In the genomic region with DNA sequence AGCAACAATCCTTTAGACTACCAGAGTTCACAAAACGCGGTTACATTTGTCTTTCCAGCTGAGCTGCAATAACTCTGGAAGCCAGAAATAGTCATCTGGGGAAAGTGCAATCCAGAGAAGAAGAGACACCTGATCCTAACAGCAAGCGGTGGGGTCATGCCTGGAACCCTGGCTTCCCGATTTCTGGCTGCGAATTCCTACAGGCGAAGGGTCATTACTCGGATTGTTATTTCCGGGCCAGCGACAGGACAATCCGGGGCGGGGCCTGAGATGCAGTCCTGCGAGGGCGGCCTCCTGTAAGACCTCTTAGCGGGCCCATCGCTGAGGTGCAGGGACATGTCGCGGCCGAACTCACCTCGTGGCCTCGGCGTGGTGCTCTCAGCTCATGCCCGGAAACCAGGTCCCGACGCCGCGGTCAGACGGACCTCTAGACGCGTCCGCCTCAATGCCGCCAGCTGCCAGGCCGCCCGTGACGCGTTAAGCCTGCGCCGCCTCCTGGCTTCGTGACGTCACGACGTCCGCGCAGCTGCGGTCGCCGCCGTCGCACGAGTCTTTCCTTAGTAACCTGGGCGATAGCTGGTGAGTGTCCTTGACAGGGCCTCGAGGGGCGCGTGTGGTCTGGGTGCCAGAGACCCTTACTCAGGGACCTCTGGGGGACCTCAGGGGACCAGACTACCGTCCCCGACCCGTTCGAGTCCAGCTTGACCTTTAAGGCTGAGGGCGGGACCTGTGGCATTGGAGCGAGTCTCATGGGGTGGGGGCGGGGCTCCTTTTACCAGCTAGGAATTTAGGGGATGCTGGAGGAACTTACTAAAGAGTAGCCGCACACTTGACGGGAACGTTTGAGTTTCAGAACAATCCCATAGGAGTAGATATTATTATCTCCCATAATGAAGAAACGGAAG, we compare ENCODE assay signal across 8 cellular contexts. TPM values are rescaled to one million over a fixed set of nuclear protein-coding genes. Genes with fewer than 3 reads are reported as not detected.
DNase-seq lines count a peak whose midpoint lies in the region; ATAC-seq lines count a peak whose summit lies in the region.

A gene with protein sequence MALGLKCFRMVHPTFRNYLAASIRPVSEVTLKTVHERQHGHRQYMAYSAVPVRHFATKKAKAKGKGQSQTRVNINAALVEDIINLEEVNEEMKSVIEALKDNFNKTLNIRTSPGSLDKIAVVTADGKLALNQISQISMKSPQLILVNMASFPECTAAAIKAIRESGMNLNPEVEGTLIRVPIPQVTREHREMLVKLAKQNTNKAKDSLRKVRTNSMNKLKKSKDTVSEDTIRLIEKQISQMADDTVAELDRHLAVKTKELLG (plus strand): TSS at position 523 of the 905 bp plus-strand sequence. CDS start 6,010 bp downstream, outside the sequence.
Gene RBM18 (minus strand): TSS at position 481 of the 905 bp plus-strand sequence. CDS start 3,348 bp downstream, outside the sequence.

- H3K9me3 Mint-ChIP-seq in activated CD8-positive, alpha-beta memory T cell treated with anti-CD3 and anti-CD28 coated beads, Interleukin-2, amount 10 ng/mL, durations not matched to agents 7 days and 5 days (ENCODE audit: low read depth) = no peaks in the 10 kb centered on the region

- H2BK120ac ChIP-seq in mesendoderm (ENCODE audit: low read depth, low read length) = no peak within 1 kb of the TSS

- H3K79me1 ChIP-seq in mesendoderm (ENCODE audit: low read length) = peaks cover 14% of the 10 kb centered on the region

- H3K9ac ChIP-seq in endocrine pancreas (ENCODE audit: control insufficient read depth, insufficient read depth, low read length) (peak within 1 kb of the TSS; percentile 66), mesendoderm (ENCODE audit: low read length) (peak within 1 kb of the TSS; percentile 82)

- peak within 1 kb of the TSS; percentile 100 for H3K27ac Mint-ChIP-seq in activated CD8-positive, alpha-beta memory T cell treated with anti-CD3 and anti-CD28 coated beads, Interleukin-2, amount 10 ng/mL, durations not matched to agents 7 days and 5 days

- peaks cover 13% of the 10 kb centered on the region for H3K36me3 Mint-ChIP-seq in activated CD8-positive, alpha-beta memory T cell treated with anti-CD3 and anti-CD28 coated beads, Interleukin-2, amount 10 ng/mL, durations not matched to agents 7 days and 5 days

- peak within 1 kb of the TSS; percentile 72 for H2BK5ac ChIP-seq in mesendoderm (ENCODE audit: low read length)

- CTCF ChIA-PET in activated CD8-positive, alpha-beta memory T cell treated with anti-CD3 and anti-CD28 coated beads, Interleukin-2, amount 10 ng/mL, durations not matched to agents 7 days and 5 days (lab: Charles Lee) = interaction anchor here (1.1 to 3.4 kb wide), 8 partner anchors 18 to 570 kb away, joined by 3 to 17 read pairs (median 5); partner anchors contain the start of genes MORN5 and NDUFA8

- H3K4ac ChIP-seq in mesendoderm (ENCODE audit: low read depth, low read length) = no peak within 1 kb of the TSS

- H3K4me1 ChIP-seq in endocrine pancreas (ENCODE audit: control insufficient read depth, insufficient read depth, low read length) (peaks cover 12% of the 10 kb centered on the region), mesendoderm (ENCODE audit: control insufficient read depth, low read depth, low read length) (peaks cover 4% of the 10 kb centered on the region)

- peak within 1 kb of the TSS; percentile 88 for H3K4me2 ChIP-seq in mesendoderm (ENCODE audit: low read length)

- H4K8ac ChIP-seq in mesendoderm (ENCODE audit: low read depth, low read length) = peak within 1 kb of the TSS; percentile 57

- H3K23ac ChIP-seq in mesendoderm (ENCODE audit: low read length) = no peak within 1 kb of the TSS

- H3K4me3 Mint-ChIP-seq in activated CD8-positive, alpha-beta memory T cell treated with anti-CD3 and anti-CD28 coated beads, Interleukin-2, amount 10 ng/mL, durations not matched to agents 7 days and 5 days = peak within 1 kb of the TSS; percentile 98

- H3K79me2 ChIP-seq in mesendoderm (ENCODE audit: control insufficient read depth, insufficient read depth, low read length) = peaks cover 14% of the 10 kb centered on the region

- H3K18ac ChIP-seq in mesendoderm (ENCODE audit: low read length) = no peak within 1 kb of the TSS

- H3K27ac ChIP-seq in mesendoderm (ENCODE audit: low read depth, low read length) = peak within 1 kb of the TSS; percentile 72

- WGBS in mesendoderm (ENCODE audit: extremely low coverage, insufficient coverage, low lambda C conversion rate) = no CpG with 5 or more reads among the region's 64 CpGs

- no peak within 1 kb of the TSS for H2AK5ac ChIP-seq in mesendoderm (ENCODE audit: low read length)

- peak within 1 kb of the TSS; percentile 99 for H3K4me3 ChIP-seq in endocrine pancreas (ENCODE audit: control insufficient read depth, insufficient read depth, low read length)
- peak within 1 kb of the TSS; percentile 93 for H3K4me3 ChIP-seq in mesendoderm (ENCODE audit: low read length)

- H3K4me1 Mint-ChIP-seq in activated CD8-positive, alpha-beta memory T cell treated with anti-CD3 and anti-CD28 coated beads, Interleukin-2, amount 10 ng/mL, durations not matched to agents 7 days and 5 days = peaks cover 47% of the 10 kb centered on the region

- no peak within 1 kb of the TSS for H2BK15ac ChIP-seq in mesendoderm (replicated peaks; ENCODE audit: low read depth)

- H3K27me3 Mint-ChIP-seq in activated CD8-positive, alpha-beta memory T cell treated with anti-CD3 and anti-CD28 coated beads, Interleukin-2, amount 10 ng/mL, durations not matched to agents 7 days and 5 days = no peaks in the 10 kb centered on the region

- H3K9me3 ChIP-seq in endocrine pancreas (ENCODE audit: control insufficient read depth, low read length) = no peaks in the 10 kb centered on the region

- DNase-seq in COLO668 (lab: John Stamatoyannopoulos, UW; ENCODE audit: unreplicated experiment) (peak; percentile 94), HS-27A (ENCODE audit: low read depth) (peak; percentile 63), NOMO-1 treated with DMSO at 0.1 percent for 48 hours (lab: John Stamatoyannopoulos, UW; ENCODE audit: unreplicated experiment) (peak; percentile 81), mesendoderm (peak; percentile 95)
- peak; percentile 94 for DNase-seq in activated CD8-positive, alpha-beta memory T cell treated with anti-CD3 and anti-CD28 coated beads, Interleukin-2, amount 10 ng/mL, durations not matched to agents 7 days and 5 days
- DNase-seq in stimulated activated CD8-positive, alpha-beta memory T cell treated with anti-CD3 and anti-CD28 coated beads, Interleukin-12 subunit alpha, Interleukin-12 subunit beta, amount 100 ng/mL, for 4 hours (ENCODE audit: low read depth) = peak; percentile 85

- H3K56ac ChIP-seq in mesendoderm (ENCODE audit: low read length) = peak within 1 kb of the TSS; percentile 92

- H3K36me3 ChIP-seq in endocrine pancreas (ENCODE audit: control insufficient read depth, insufficient read depth, low read length) (no peaks in the 10 kb centered on the region), mesendoderm (ENCODE audit: control insufficient read depth, insufficient read depth, low read length) (peaks cover 1% of the 10 kb centered on the region)

- H3K27me3 ChIP-seq in endocrine pancreas (ENCODE audit: control insufficient read depth, insufficient read depth, low read length) = no peaks in the 10 kb centered on the region
- H3K27me3 ChIP-seq in mesendoderm (ENCODE audit: insufficient read depth, low read length, poor library complexity) = no peaks in the 10 kb centered on the region

- peak within 1 kb of the TSS; percentile 23 for H4K5ac ChIP-seq in mesendoderm (ENCODE audit: low read length)

- peak; percentile 90 for ATAC-seq in GM19467 (IDR thresholded peaks at IDR 0.05; ENCODE audit: unreplicated experiment)
- ATAC-seq in activated CD8-positive, alpha-beta memory T cell treated with anti-CD3 and anti-CD28 coated beads, Interleukin-2, amount 10 ng/mL, durations not matched to agents 7 days and 5 days = peak; percentile 86

RNA-seq across cellular contexts. Expression of the first gene that starts in this region (rescaled TPM):
- 10 to 100 TPM; 27.9 to 39.5 TPM for total RNA-seq in activated CD8-positive, alpha-beta memory T cell treated with anti-CD3 and anti-CD28 coated beads, Interleukin-2, amount 10 ng/mL, durations not matched to agents 7 days and 5 days
- 40.9 TPM for polyA plus RNA-seq in mesendoderm (2013, experiment 1 of 2)
- polyA plus RNA-seq in mesendoderm (2013, experiment 2 of 2) = 41.5 TPM

RNA-seq across cellular contexts. Expression of gene RBM18, which starts in this region (rescaled TPM):
- total RNA-seq in activated CD8-positive, alpha-beta memory T cell treated with anti-CD3 and anti-CD28 coated beads, Interleukin-2, amount 10 ng/mL, durations not matched to agents 7 days and 5 days = 10 to 100 TPM; 23.8 to 24.4 TPM
- polyA plus RNA-seq in mesendoderm (2013, experiment 1 of 2) = 12.4 TPM
- polyA plus RNA-seq in mesendoderm (2013, experiment 2 of 2) = 12.2 TPM

Comparison
In these comparisons a context has a peak if more than half of its experiments do, and no peak if none do; other contexts are left out.
1. Peak in every context shown above with its lines: DNase-seq, ATAC-seq, H3K4me3 ChIP-seq and H3K27ac ChIP-seq.